Comparison of ENCODE assay signal across 28 cellular contexts in the genomic region with DNA sequence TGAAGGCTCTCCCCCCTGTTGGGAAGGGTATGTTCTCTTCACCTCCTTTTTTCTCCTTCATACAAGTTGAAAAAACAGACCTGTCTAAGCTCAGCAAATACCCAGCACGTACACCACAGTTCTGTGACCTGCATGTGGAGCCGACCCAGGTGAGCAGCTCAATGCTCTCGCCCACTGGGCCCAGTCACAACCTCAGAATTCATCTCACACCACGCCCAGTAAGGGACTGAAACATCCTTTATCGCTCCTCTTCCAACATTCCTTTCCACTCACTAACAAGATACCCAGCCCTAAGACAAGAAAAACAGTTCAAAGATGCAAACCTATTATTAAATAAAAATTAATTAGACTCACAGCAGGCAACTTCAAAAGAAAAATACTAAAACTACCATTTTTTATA.
DNase-seq lines count a peak whose midpoint lies in the region; ATAC-seq, FAIRE-seq and TF ChIP-seq lines count a peak whose summit lies in the region.
"Had no signal": no experiment of that assay in that cellular context is flagged by ENCODE, and none has a peak within 500 bp of the region (broad histone marks: within the 10 kb centered on the region; RNA-seq: fewer than 3 reads in every experiment).

No MANE protein-coding gene starts in this region.

- no peaks in the 10 kb centered on the region for H3K27me3 ChIP-seq in GM23248 (replicated peaks; ENCODE audit: insufficient read depth)
- H3K27me3 ChIP-seq in RWPE2 (ENCODE audit: insufficient read depth, poor library complexity, severe bottlenecking) = no peaks in the 10 kb centered on the region
- H3K27me3 ChIP-seq: brain microvascular endothelial cell, dorsolateral prefrontal cortex, Peyer's patch, spleen had no signal

- DNase-seq in GM23248 = peak; percentile 49
- DNase-seq in RWPE2 (ENCODE audit: low spot score) = peak; percentile 63
- peak; percentile 57 for DNase-seq in kidney glomerular epithelial cell (lab: John Stamatoyannopoulos, UW)
- DNase-seq in urothelium cell line (ENCODE audit: low spot score) = peak; percentile 43
- no peak for DNase-seq in stimulated activated CD4-positive, alpha-beta T cell treated with anti-CD3 and anti-CD28 coated beads, Interleukin-2, amount 100 ng/mL, for 24 hours
- DNase-seq in T-helper 1 cell = no peak
- DNase-seq in LoVo (ENCODE audit: low spot score) = no peak
- DNase-seq: activated CD4-positive, alpha-beta T cell treated with anti-CD3 and anti-CD28 coated beads for 4 hours; activated CD8-positive, alpha-beta T cell treated with anti-CD3 and anti-CD28 coated beads, Interleukin-2, amount 10 ng/mL, durations not matched to agents 7 days and 5 days; amniotic stem cell; brain microvascular endothelial cell; C1 segment of cervical spinal cord; COR-L47; dorsolateral prefrontal cortex; GDM1; hippocampal formation; NCI-H1417; NCI-H2029 treated with DMSO at 0.1 percent for 48 hours; NCI-H69; Peyer's patch; posterior cingulate gyrus; right cardiac atrium; spleen; stimulated activated CD4-positive, alpha-beta T cell treated with anti-CD3 and anti-CD28 coated beads, Interleukin-2, amount 100 ng/mL, for 48 hours; stimulated activated naive CD8-positive, alpha-beta T cell treated with anti-CD3 and anti-CD28 coated beads, Interleukin-15, amount 100 ng/mL, for 72 hours; WERI-Rb-1 had no signal

- H3K4me3 ChIP-seq in GM23248 = no peak overlapping the region
- no peak overlapping the region for H3K4me3 ChIP-seq in RWPE2 (ENCODE audit: severe bottlenecking)
- H3K4me3 ChIP-seq: dorsolateral prefrontal cortex, Peyer's patch, spleen had no signal

- no peak for FAIRE-seq in urothelium cell line (lab: Jason Lieb, UNC)
- FAIRE-seq: endometrium had no signal

- peaks cover 31% of the 10 kb centered on the region for H3F3A ChIP-seq in GM23248 (ENCODE audit: insufficient read depth)

- H3K4me1 ChIP-seq in GM23248 (ENCODE audit: insufficient read depth) (peaks cover 51% of the 10 kb centered on the region), RWPE2 (ENCODE audit: insufficient read depth, poor library complexity, severe bottlenecking) (peaks cover 36% of the 10 kb centered on the region)
- H3K4me1 ChIP-seq: Peyer's patch had no signal

- peak overlapping the region; percentile 20 for H3K4me2 ChIP-seq in GM23248 (ENCODE audit: unreplicated experiment)

- H3K27ac ChIP-seq in GM23248 = no peak overlapping the region
- H3K27ac ChIP-seq in RWPE2 (ENCODE audit: poor library complexity, severe bottlenecking) = peak overlapping the region; percentile 99
- H3K27ac ChIP-seq: brain microvascular endothelial cell, dorsolateral prefrontal cortex, Peyer's patch, WERI-Rb-1 had no signal

- peaks cover 63% of the 10 kb centered on the region for H3K79me2 ChIP-seq in GM23248 (ENCODE audit: insufficient read depth)

- WGBS in GM23248 (ENCODE audit: low coverage in 1 of 2, low lambda C conversion rate in 2 of 2, missing lambda C conversion rate in 2 of 2), 2 experiments = 88 to 89% methylated on average over 5 of the region's 5 CpGs

- H4K20me1 ChIP-seq in GM23248 (ENCODE audit: insufficient read depth) = no peaks in the 10 kb centered on the region

- no peaks in the 10 kb centered on the region for H3K9me2 ChIP-seq in GM23248 (ENCODE audit: insufficient read depth)

- H2AFZ ChIP-seq in GM23248 = no peak overlapping the region

- no peak for TF ChIP-seq CTCF in RWPE2 (IDR thresholded peaks at IDR 0.05; ENCODE audit: poor library complexity, severe bottlenecking)

- peak; percentile 92 for ATAC-seq in RWPE2 (ENCODE audit: low read depth)
- ATAC-seq: activated CD8-positive, alpha-beta T cell treated with anti-CD3 and anti-CD28 coated beads, Interleukin-2, amount 10 ng/mL, durations not matched to agents 7 days and 5 days; left lobe of liver; right cardiac atrium; stimulated activated naive CD8-positive, alpha-beta T cell treated with anti-CD3 and anti-CD28 coated beads, Interleukin-15, amount 100 ng/mL, for 72 hours had no signal

- H3K36me3 ChIP-seq in GM23248 (ENCODE audit: low read depth) = no peaks in the 10 kb centered on the region
- H3K36me3 ChIP-seq in RWPE2 (ENCODE audit: low read depth) = no peaks in the 10 kb centered on the region
- H3K36me3 ChIP-seq: brain microvascular endothelial cell, Peyer's patch, spleen, WERI-Rb-1 had no signal

- H3K9me3 ChIP-seq in GM23248 (ENCODE audit: low read depth) (no peaks in the 10 kb centered on the region), RWPE2 (ENCODE audit: severe bottlenecking) (no peaks in the 10 kb centered on the region)
- H3K9me3 ChIP-seq: Peyer's patch, spleen had no signal

- no peak overlapping the region for H3K9ac ChIP-seq in GM23248

- in situ Hi-C loops in GM23248 (cut with MboI) = no loop called here

Comparison
In these comparisons a context has a peak if more than half of its experiments do, and no peak if none do; other contexts are left out.
1. DNase-seq: peak in GM23248 (single experiment), RWPE2 (single experiment), kidney glomerular epithelial cell (single experiment) and urothelium cell line (single experiment); none in stimulated activated CD4-positive, alpha-beta T cell treated with anti-CD3 and anti-CD28 coated beads, Interleukin-2, amount 100 ng/mL, for 24 hours (0 of 2), T-helper 1 cell (0 of 5) and LoVo (single experiment).